ENCODE assay signal across 29 cellular contexts in genomic region chr6:161027385-161027784, GRCh38.
"Had no signal": no experiment of that assay in that cellular context is flagged by ENCODE, and none has a peak within 500 bp of the region (broad histone marks: within the 10 kb centered on the region; RNA-seq: fewer than 3 reads in every experiment).

No MANE protein-coding gene starts in this region.

- H3K27me3 Mint-ChIP-seq: activated CD4-positive, alpha-beta T cell treated with anti-CD3 and anti-CD28 coated beads, Interleukin-2, amount 10 ng/mL, durations not matched to agents 24 days and 14 days; activated naive CD4-positive, alpha-beta T cell treated with anti-CD3 and anti-CD28 coated beads, Interleukin-2, amount 10 ng/mL, durations not matched to agents 7 days and 5 days; activated naive CD8-positive, alpha-beta T cell treated with anti-CD3 and anti-CD28 coated beads for 36 hours; IgD-negative memory B cell had no signal

- H3K4me1 ChIP-seq: body of pancreas had no signal

- H3K27ac Mint-ChIP-seq: activated CD4-positive, alpha-beta T cell treated with anti-CD3 and anti-CD28 coated beads, Interleukin-2, amount 10 ng/mL, durations not matched to agents 24 days and 14 days; activated naive CD4-positive, alpha-beta T cell treated with anti-CD3 and anti-CD28 coated beads, Interleukin-2, amount 10 ng/mL, durations not matched to agents 7 days and 5 days; activated naive CD8-positive, alpha-beta T cell treated with anti-CD3 and anti-CD28 coated beads for 36 hours; activated T-helper 2 cell treated with anti-CD3 and anti-CD28 coated beads, Interferon-gamma antibody, Interleukin-2, Interleukin-4, amounts not matched to agents 10 μg/mL and 5 μg/mL and 100 μg/mL, durations not matched to agents 14 hours and 24 hours and 36 hours; IgD-negative memory B cell had no signal

- H3K27ac ChIP-seq: ascending aorta, body of pancreas, RWPE1, SJSA1 had no signal

- DNase-seq: activated CD4-positive, alpha-beta T cell treated with anti-CD3 and anti-CD28 coated beads, Interleukin-2, amount 10 ng/mL, durations not matched to agents 24 days and 14 days; activated CD4-positive, alpha-beta T cell treated with anti-CD3 and anti-CD28 coated beads, Interleukin-2, amount 50 U/mL, for 48 hours; activated CD8-positive, alpha-beta memory T cell treated with anti-CD3 and anti-CD28 coated beads for 24 hours; activated gamma-delta T cell treated with Interleukin-2 at 50 U/mL for 16 hours; activated naive CD4-positive, alpha-beta T cell treated with anti-CD3 and anti-CD28 coated beads, Interleukin-2, amount 10 ng/mL, durations not matched to agents 7 days and 5 days; activated naive CD8-positive, alpha-beta T cell treated with anti-CD3 and anti-CD28 coated beads for 36 hours; activated T-cell treated with anti-CD3 and anti-CD28 coated beads for 4 hours; activated T-cell treated with anti-CD3 and anti-CD28 coated beads, Interleukin-2, amount 50 U/mL, for 48 hours; amniotic stem cell; body of pancreas; central memory CD4-positive, alpha-beta T cell; MG63; NCI-H1092; NCI-H1417; NCI-H1930; NCI-H2171 treated with DMSO at 0.1 percent for 48 hours; NCI-H226; NCI-H526; NCI-H774; Right ventricle myocardium superior; SW 1271 had no signal

- H3K27me3 ChIP-seq: ascending aorta, body of pancreas, MG63, SJSA1 had no signal

- H3K9me3 ChIP-seq: ascending aorta, body of pancreas, MG63, SJSA1 had no signal

- H3K4me1 Mint-ChIP-seq: activated naive CD4-positive, alpha-beta T cell treated with anti-CD3 and anti-CD28 coated beads, Interleukin-2, amount 10 ng/mL, durations not matched to agents 7 days and 5 days had no signal

- H3K4me3 Mint-ChIP-seq: activated CD4-positive, alpha-beta T cell treated with anti-CD3 and anti-CD28 coated beads, Interleukin-2, amount 10 ng/mL, durations not matched to agents 24 days and 14 days; activated naive CD4-positive, alpha-beta T cell treated with anti-CD3 and anti-CD28 coated beads, Interleukin-2, amount 10 ng/mL, durations not matched to agents 7 days and 5 days; activated naive CD8-positive, alpha-beta T cell treated with anti-CD3 and anti-CD28 coated beads for 36 hours; IgD-negative memory B cell had no signal

- H3K4me3 ChIP-seq: ascending aorta, body of pancreas, MG63, SJSA1 had no signal

- H3K36me3 ChIP-seq: ascending aorta, MG63 had no signal

- ATAC-seq: activated CD4-positive, CD25-positive, alpha-beta regulatory T cell treated with anti-CD3 and anti-CD28 coated beads, Interleukin-2, amount 50 U/mL, for 24 hours; body of pancreas; Panc1; SK-N-SH treated with all-trans-retinoic acid at 6 μM for 48 hours had no signal
